Comparison of ENCODE assay signal across 2 cellular contexts in the genomic region with DNA sequence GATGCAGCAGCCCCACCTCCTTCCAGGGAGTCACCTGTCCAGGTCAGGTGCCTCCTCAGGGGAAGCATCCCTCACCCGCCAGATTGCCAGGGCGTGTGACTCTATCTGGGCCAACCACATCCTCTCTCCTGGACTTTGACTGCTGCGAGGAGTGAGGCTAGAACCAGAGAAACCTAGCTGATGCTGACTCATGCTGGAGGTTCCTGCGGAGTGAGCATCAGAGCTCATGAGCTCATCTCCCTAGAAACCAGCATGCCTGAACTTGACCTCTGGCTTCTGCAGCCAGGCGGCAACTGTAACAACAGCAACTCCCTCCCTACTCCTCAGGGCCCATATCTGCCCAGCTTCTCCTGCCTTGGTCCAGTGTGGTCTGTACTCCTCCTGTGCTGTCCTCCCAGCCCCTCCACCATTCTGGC.
TF ChIP-seq lines count a peak whose summit lies in the region.

No MANE protein-coding gene starts in this region.

TF ChIP-seq in GM23338, 12 proteins besides CTCF, POLR2A, EP300 and RAD21 (continues in another document):
- TF ChIP-seq, protein P1, sequence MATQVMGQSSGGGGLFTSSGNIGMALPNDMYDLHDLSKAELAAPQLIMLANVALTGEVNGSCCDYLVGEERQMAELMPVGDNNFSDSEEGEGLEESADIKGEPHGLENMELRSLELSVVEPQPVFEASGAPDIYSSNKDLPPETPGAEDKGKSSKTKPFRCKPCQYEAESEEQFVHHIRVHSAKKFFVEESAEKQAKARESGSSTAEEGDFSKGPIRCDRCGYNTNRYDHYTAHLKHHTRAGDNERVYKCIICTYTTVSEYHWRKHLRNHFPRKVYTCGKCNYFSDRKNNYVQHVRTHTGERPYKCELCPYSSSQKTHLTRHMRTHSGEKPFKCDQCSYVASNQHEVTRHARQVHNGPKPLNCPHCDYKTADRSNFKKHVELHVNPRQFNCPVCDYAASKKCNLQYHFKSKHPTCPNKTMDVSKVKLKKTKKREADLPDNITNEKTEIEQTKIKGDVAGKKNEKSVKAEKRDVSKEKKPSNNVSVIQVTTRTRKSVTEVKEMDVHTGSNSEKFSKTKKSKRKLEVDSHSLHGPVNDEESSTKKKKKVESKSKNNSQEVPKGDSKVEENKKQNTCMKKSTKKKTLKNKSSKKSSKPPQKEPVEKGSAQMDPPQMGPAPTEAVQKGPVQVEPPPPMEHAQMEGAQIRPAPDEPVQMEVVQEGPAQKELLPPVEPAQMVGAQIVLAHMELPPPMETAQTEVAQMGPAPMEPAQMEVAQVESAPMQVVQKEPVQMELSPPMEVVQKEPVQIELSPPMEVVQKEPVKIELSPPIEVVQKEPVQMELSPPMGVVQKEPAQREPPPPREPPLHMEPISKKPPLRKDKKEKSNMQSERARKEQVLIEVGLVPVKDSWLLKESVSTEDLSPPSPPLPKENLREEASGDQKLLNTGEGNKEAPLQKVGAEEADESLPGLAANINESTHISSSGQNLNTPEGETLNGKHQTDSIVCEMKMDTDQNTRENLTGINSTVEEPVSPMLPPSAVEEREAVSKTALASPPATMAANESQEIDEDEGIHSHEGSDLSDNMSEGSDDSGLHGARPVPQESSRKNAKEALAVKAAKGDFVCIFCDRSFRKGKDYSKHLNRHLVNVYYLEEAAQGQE (IDR thresholded peaks at IDR 0.05; ENCODE audit: unreplicated experiment) = no peak
- TF ChIP-seq, protein P2, sequence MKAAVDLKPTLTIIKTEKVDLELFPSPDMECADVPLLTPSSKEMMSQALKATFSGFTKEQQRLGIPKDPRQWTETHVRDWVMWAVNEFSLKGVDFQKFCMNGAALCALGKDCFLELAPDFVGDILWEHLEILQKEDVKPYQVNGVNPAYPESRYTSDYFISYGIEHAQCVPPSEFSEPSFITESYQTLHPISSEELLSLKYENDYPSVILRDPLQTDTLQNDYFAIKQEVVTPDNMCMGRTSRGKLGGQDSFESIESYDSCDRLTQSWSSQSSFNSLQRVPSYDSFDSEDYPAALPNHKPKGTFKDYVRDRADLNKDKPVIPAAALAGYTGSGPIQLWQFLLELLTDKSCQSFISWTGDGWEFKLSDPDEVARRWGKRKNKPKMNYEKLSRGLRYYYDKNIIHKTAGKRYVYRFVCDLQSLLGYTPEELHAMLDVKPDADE (IDR thresholded peaks at IDR 0.05) = no peak
- TF ChIP-seq CREB1 (CRISPR knock-in tag; IDR thresholded peaks at IDR 0.05; ENCODE audit: low read depth) (no peak), ZNF331 (CRISPR knock-in tag; IDR thresholded peaks at IDR 0.05; ENCODE audit: low read depth) (no peak), NANOG (IDR thresholded peaks at IDR 0.05; ENCODE audit: borderline replicate concordance) (no peak), ZNF114 (CRISPR knock-in tag; IDR thresholded peaks at IDR 0.05) (no peak), EZH2phosphoT487 (IDR thresholded peaks at IDR 0.05; ENCODE audit: unreplicated experiment) (no peak), STAT1 (IDR thresholded peaks at IDR 0.05; ENCODE audit: unreplicated experiment) (no peak), EZH2 (IDR thresholded peaks at IDR 0.05; ENCODE audit: low read depth, unreplicated experiment) (no peak)
- TF ChIP-seq, protein P3, sequence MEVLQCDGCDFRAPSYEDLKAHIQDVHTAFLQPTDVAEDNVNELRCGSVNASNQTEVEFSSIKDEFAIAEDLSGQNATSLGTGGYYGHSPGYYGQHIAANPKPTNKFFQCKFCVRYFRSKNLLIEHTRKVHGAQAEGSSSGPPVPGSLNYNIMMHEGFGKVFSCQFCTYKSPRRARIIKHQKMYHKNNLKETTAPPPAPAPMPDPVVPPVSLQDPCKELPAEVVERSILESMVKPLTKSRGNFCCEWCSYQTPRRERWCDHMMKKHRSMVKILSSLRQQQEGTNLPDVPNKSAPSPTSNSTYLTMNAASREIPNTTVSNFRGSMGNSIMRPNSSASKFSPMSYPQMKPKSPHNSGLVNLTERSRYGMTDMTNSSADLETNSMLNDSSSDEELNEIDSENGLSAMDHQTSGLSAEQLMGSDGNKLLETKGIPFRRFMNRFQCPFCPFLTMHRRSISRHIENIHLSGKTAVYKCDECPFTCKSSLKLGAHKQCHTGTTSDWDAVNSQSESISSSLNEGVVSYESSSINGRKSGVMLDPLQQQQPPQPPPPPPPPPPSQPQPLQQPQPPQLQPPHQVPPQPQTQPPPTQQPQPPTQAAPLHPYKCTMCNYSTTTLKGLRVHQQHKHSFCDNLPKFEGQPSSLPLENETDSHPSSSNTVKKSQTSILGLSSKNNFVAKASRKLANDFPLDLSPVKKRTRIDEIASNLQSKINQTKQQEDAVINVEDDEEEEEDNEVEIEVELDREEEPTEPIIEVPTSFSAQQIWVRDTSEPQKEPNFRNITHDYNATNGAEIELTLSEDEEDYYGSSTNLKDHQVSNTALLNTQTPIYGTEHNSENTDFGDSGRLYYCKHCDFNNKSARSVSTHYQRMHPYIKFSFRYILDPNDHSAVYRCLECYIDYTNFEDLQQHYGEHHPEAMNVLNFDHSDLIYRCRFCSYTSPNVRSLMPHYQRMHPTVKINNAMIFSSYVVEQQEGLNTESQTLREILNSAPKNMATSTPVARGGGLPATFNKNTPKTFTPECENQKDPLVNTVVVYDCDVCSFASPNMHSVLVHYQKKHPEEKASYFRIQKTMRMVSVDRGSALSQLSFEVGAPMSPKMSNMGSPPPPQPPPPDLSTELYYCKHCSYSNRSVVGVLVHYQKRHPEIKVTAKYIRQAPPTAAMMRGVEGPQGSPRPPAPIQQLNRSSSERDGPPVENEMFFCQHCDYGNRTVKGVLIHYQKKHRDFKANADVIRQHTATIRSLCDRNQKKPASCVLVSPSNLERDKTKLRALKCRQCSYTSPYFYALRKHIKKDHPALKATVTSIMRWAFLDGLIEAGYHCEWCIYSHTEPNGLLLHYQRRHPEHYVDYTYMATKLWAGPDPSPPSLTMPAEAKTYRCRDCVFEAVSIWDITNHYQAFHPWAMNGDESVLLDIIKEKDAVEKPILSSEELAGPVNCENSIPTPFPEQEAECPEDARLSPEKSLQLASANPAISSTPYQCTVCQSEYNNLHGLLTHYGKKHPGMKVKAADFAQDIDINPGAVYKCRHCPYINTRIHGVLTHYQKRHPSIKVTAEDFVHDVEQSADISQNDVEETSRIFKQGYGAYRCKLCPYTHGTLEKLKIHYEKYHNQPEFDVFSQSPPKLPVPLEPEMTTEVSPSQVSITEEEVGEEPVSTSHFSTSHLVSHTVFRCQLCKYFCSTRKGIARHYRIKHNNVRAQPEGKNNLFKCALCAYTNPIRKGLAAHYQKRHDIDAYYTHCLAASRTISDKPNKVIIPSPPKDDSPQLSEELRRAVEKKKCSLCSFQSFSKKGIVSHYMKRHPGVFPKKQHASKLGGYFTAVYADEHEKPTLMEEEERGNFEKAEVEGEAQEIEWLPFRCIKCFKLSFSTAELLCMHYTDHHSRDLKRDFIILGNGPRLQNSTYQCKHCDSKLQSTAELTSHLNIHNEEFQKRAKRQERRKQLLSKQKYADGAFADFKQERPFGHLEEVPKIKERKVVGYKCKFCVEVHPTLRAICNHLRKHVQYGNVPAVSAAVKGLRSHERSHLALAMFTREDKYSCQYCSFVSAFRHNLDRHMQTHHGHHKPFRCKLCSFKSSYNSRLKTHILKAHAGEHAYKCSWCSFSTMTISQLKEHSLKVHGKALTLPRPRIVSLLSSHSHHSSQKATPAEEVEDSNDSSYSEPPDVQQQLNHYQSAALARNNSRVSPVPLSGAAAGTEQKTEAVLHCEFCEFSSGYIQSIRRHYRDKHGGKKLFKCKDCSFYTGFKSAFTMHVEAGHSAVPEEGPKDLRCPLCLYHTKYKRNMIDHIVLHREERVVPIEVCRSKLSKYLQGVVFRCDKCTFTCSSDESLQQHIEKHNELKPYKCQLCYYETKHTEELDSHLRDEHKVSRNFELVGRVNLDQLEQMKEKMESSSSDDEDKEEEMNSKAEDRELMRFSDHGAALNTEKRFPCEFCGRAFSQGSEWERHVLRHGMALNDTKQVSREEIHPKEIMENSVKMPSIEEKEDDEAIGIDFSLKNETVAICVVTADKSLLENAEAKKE (CRISPR knock-in tag; IDR thresholded peaks at IDR 0.05) = no peak

TF ChIP-seq in GM12878, 131 proteins besides CTCF, POLR2A, EP300 and RAD21 (continued from another document and continues in another):
- TF ChIP-seq, protein P4, sequence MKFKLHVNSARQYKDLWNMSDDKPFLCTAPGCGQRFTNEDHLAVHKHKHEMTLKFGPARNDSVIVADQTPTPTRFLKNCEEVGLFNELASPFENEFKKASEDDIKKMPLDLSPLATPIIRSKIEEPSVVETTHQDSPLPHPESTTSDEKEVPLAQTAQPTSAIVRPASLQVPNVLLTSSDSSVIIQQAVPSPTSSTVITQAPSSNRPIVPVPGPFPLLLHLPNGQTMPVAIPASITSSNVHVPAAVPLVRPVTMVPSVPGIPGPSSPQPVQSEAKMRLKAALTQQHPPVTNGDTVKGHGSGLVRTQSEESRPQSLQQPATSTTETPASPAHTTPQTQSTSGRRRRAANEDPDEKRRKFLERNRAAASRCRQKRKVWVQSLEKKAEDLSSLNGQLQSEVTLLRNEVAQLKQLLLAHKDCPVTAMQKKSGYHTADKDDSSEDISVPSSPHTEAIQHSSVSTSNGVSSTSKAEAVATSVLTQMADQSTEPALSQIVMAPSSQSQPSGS (IDR thresholded peaks at IDR 0.05; ENCODE audit: low read length) = peak; percentile 58; the same call in 1 of the 2 replicates
- TF ChIP-seq MTA3 (IDR thresholded peaks at IDR 0.05; ENCODE audit: borderline replicate concordance, low read length) = no peak
- TF ChIP-seq, protein P5, sequence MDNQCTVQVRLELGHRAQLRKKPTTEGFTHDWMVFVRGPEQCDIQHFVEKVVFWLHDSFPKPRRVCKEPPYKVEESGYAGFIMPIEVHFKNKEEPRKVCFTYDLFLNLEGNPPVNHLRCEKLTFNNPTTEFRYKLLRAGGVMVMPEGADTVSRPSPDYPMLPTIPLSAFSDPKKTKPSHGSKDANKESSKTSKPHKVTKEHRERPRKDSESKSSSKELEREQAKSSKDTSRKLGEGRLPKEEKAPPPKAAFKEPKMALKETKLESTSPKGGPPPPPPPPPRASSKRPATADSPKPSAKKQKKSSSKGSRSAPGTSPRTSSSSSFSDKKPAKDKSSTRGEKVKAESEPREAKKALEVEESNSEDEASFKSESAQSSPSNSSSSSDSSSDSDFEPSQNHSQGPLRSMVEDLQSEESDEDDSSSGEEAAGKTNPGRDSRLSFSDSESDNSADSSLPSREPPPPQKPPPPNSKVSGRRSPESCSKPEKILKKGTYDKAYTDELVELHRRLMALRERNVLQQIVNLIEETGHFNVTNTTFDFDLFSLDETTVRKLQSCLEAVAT (IDR thresholded peaks at IDR 0.05) = 0 out of 2 replicates have a peak, but pooled peaks have one; percentile 42
- no peak for TF ChIP-seq SRF (IDR thresholded peaks at IDR 0.05; ENCODE audit: low read depth in 2 of 2, low read length in 2 of 2)
- TF ChIP-seq NR2F1 (conservative IDR thresholded peaks at IDR 0.05) = peak; percentile 98
- TF ChIP-seq BCL11A (IDR thresholded peaks at IDR 0.05; ENCODE audit: low read depth, low read length) = peak; percentile 54; the same call in 1 of the 2 replicates
- no peak for TF ChIP-seq STAT1 (conservative IDR thresholded peaks at IDR 0.05)
- TF ChIP-seq, protein P6, sequence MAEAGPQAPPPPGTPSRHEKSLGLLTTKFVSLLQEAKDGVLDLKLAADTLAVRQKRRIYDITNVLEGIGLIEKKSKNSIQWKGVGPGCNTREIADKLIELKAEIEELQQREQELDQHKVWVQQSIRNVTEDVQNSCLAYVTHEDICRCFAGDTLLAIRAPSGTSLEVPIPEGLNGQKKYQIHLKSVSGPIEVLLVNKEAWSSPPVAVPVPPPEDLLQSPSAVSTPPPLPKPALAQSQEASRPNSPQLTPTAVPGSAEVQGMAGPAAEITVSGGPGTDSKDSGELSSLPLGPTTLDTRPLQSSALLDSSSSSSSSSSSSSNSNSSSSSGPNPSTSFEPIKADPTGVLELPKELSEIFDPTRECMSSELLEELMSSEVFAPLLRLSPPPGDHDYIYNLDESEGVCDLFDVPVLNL (IDR thresholded peaks at IDR 0.05; ENCODE audit: low read depth, low read length) = no peak
- peak; percentile 38; the same call in 1 of the 2 replicates for TF ChIP-seq TCF12 (IDR thresholded peaks at IDR 0.05; ENCODE audit: low read depth, low read length)
- TF ChIP-seq WRNIP1 (IDR thresholded peaks at IDR 0.05; ENCODE audit: borderline replicate concordance, low read depth, low read length) = peak; percentile 54; the same call in 1 of the 2 replicates
- TF ChIP-seq CBFB (IDR thresholded peaks at IDR 0.05; ENCODE audit: low read depth) = no peak; the same call in 1 of the 2 replicates
- TF ChIP-seq ZBED1 (IDR thresholded peaks at IDR 0.05; ENCODE audit: borderline replicate concordance) = peak; percentile 69; the same call in 1 of the 2 replicates
- TF ChIP-seq, protein P7, sequence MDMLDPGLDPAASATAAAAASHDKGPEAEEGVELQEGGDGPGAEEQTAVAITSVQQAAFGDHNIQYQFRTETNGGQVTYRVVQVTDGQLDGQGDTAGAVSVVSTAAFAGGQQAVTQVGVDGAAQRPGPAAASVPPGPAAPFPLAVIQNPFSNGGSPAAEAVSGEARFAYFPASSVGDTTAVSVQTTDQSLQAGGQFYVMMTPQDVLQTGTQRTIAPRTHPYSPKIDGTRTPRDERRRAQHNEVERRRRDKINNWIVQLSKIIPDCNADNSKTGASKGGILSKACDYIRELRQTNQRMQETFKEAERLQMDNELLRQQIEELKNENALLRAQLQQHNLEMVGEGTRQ (IDR thresholded peaks at IDR 0.05; ENCODE audit: borderline replicate concordance, low read depth, low read length) = peak; percentile 55; the same call in 1 of the 2 replicates
- TF ChIP-seq YY1 (IDR thresholded peaks at IDR 0.05; ENCODE audit: low read depth, low read length) = no peak
- TF ChIP-seq STAT3 (IDR thresholded peaks at IDR 0.05; ENCODE audit: low read depth, low read length) = no peak
- TF ChIP-seq FOS (IDR thresholded peaks at IDR 0.05; ENCODE audit: borderline replicate concordance, extremely low read depth, insufficient read length) = no peak
- 0 out of 2 replicates have a peak, but pooled peaks have one; percentile 24 for TF ChIP-seq CREB1 (IDR thresholded peaks at IDR 0.05; ENCODE audit: low read depth)
- no peak for TF ChIP-seq GABPA (IDR thresholded peaks at IDR 0.05; ENCODE audit: low read depth)
- no peak for TF ChIP-seq SUZ12 (IDR thresholded peaks at IDR 0.05; ENCODE audit: unreplicated experiment)
- TF ChIP-seq, protein P8, sequence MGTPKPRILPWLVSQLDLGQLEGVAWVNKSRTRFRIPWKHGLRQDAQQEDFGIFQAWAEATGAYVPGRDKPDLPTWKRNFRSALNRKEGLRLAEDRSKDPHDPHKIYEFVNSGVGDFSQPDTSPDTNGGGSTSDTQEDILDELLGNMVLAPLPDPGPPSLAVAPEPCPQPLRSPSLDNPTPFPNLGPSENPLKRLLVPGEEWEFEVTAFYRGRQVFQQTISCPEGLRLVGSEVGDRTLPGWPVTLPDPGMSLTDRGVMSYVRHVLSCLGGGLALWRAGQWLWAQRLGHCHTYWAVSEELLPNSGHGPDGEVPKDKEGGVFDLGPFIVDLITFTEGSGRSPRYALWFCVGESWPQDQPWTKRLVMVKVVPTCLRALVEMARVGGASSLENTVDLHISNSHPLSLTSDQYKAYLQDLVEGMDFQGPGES (IDR thresholded peaks at IDR 0.05) = no peak
- TF ChIP-seq MTA2 (IDR thresholded peaks at IDR 0.05; ENCODE audit: low read depth) = peak; percentile 80
- TF ChIP-seq BMI1 (IDR thresholded peaks at IDR 0.05; ENCODE audit: borderline replicate concordance) = no peak; the same call in 1 of the 2 replicates
- TF ChIP-seq BRCA1 (IDR thresholded peaks at IDR 0.05; ENCODE audit: low read depth, low read length) = no peak
- no peak for TF ChIP-seq ESRRA (IDR thresholded peaks at IDR 0.05; ENCODE audit: low read length)
- TF ChIP-seq IKZF1 (conservative IDR thresholded peaks at IDR 0.05) = peak; percentile 94
- TF ChIP-seq SIN3A (IDR thresholded peaks at IDR 0.05; ENCODE audit: low read depth, low read length) = no peak
- TF ChIP-seq HDAC2 (IDR thresholded peaks at IDR 0.05) = no peak
